Comparison of ENCODE assay signal across 30 cellular contexts in the genomic region with DNA sequence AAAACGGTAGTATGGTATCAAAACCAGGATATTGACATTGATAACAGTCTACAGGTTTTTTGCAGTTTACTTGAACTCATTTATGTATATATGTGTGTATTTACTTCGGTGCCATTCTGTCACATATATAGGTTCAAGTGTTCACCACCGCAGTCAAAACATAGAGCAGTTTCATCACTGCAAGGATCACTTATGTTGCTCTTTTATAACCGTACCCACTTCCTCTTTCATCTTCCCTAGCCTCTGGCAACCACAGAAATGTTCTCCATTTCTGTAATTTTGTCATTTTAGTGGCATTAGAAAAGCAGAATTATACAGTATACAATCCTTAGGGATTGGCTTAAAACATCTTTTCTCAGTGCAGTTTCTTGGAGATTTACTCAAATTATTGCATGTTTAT.
DNase-seq lines count a peak whose midpoint lies in the region; ATAC-seq and TF ChIP-seq lines count a peak whose summit lies in the region.
"Had no signal": no experiment of that assay in that cellular context is flagged by ENCODE, and none has a peak within 500 bp of the region (broad histone marks: within the 10 kb centered on the region; RNA-seq: fewer than 3 reads in every experiment).

No MANE protein-coding gene starts in this region.

- no peaks in the 10 kb centered on the region for H3K9me3 ChIP-seq in MM.1S (replicated peaks; ENCODE audit: insufficient read depth, low read length)
- no peaks in the 10 kb centered on the region for H3K9me3 ChIP-seq in BE2C
- no peaks in the 10 kb centered on the region for H3K9me3 ChIP-seq in body of pancreas
- H3K9me3 ChIP-seq: gastrocnemius medialis, HAP-1, right atrium auricular region, upper lobe of left lung had no signal

- H3K9ac ChIP-seq in MM.1S (ENCODE audit: low read length), result no peak overlapping the region

- ATAC-seq in GM18519 (IDR thresholded peaks at IDR 0.05; ENCODE audit: low FRiP score, unreplicated experiment) (peak; percentile 90), GM21786 (IDR thresholded peaks at IDR 0.05; ENCODE audit: unreplicated experiment) (peak; percentile 48), body of pancreas (no peak)
- ATAC-seq: activated CD4-positive, alpha-beta T cell treated with anti-CD3 and anti-CD28 coated beads for 36 hours; activated naive CD4-positive, alpha-beta T cell treated with anti-CD3 and anti-CD28 coated beads, Interleukin-2, amount 50 U/mL, for 72 hours; gastrocnemius medialis; PC-3; Right ventricle myocardium inferior had no signal

- H3K4me2 ChIP-seq in MM.1S (ENCODE audit: low read depth, low read length), result no peak overlapping the region

- H3K79me2 ChIP-seq in MM.1S (ENCODE audit: low read length), result no peaks in the 10 kb centered on the region

- H3K9me2 ChIP-seq in MM.1S (replicated peaks; ENCODE audit: insufficient read depth, low read length), result no peaks in the 10 kb centered on the region

- H3K36me3 ChIP-seq in MM.1S (replicated peaks; ENCODE audit: insufficient read depth, low read length) (no peaks in the 10 kb centered on the region), BE2C (no peaks in the 10 kb centered on the region), body of pancreas (replicated peaks in 1 of 2; ENCODE audit: insufficient read depth in 1 of 2, low read depth in 2 of 2) (no peaks in the 10 kb centered on the region)
- H3K36me3 ChIP-seq: gastrocnemius medialis, HAP-1, right atrium auricular region, upper lobe of left lung had no signal

- TF ChIP-seq CTCF in MM.1S (IDR thresholded peaks at IDR 0.05; ENCODE audit: low read length) (no peak), BE2C (IDR thresholded peaks at IDR 0.05; ENCODE audit: low read depth, low read length) (no peak), body of pancreas (IDR thresholded peaks at IDR 0.05) (no peak)

- no peak overlapping the region for H3K27ac ChIP-seq in MM.1S (ENCODE audit: low read length)
- H3K27ac ChIP-seq in body of pancreas, result no peak overlapping the region
- H3K27ac ChIP-seq: gastrocnemius medialis, right atrium auricular region, upper lobe of left lung, VCaP had no signal

- DNase-seq in MM.1S, result peak; percentile 22
- DNase-seq in SIG-M5 (lab: John Stamatoyannopoulos, UW), result peak; percentile 7
- no peak for DNase-seq in BE2C
- no peak for DNase-seq in DMS 273 treated with DMSO at 0.1 percent for 48 hours (lab: John Stamatoyannopoulos, UW)
- no peak for DNase-seq in body of pancreas
- no peak for DNase-seq in dermis blood vessel endothelial cell
- DNase-seq: activated CD4-positive, alpha-beta T cell treated with anti-CD3 and anti-CD28 coated beads for 36 hours; activated effector memory CD4-positive, alpha-beta T cell treated with Interleukin-2 at 50 U/mL for 16 hours; C1 segment of cervical spinal cord; COR-L47; gastrocnemius medialis; kidney; midbrain; naive B cell; NCI-H1436; NCI-H2107; NCI-H446 treated with DMSO at 0.1 percent for 48 hours; NCI-H774; PC-3; posterior cingulate gyrus; small intestine; stimulated activated naive CD4-positive, alpha-beta T cell; upper lobe of left lung had no signal

- intact Hi-C loops in body of pancreas (cut with DNase I), result no loop called here

- no peak for TF ChIP-seq POLR2A in body of pancreas (IDR thresholded peaks at IDR 0.05)

- no peaks in the 10 kb centered on the region for H3K27me3 ChIP-seq in MM.1S (replicated peaks; ENCODE audit: insufficient read depth, low read length)
- peaks cover under 1% of the 10 kb centered on the region; the same call in 1 of the 2 replicates for H3K27me3 ChIP-seq in BE2C
- H3K27me3 ChIP-seq in body of pancreas, result no peaks in the 10 kb centered on the region
- H3K27me3 ChIP-seq: gastrocnemius medialis, right atrium auricular region, upper lobe of left lung had no signal

- H3F3A ChIP-seq in MM.1S (ENCODE audit: insufficient read depth, low read length), result no peaks in the 10 kb centered on the region

- no peaks in the 10 kb centered on the region for H4K20me1 ChIP-seq in MM.1S (ENCODE audit: insufficient read depth, low read length)

- no peak overlapping the region for H2AFZ ChIP-seq in MM.1S (ENCODE audit: low read length)

- no peak overlapping the region for H3K4me3 ChIP-seq in MM.1S (ENCODE audit: low read length)
- H3K4me3 ChIP-seq in BE2C (ENCODE audit: low read depth, low read length), result no peak overlapping the region
- no peak overlapping the region for H3K4me3 ChIP-seq in body of pancreas
- H3K4me3 ChIP-seq: gastrocnemius medialis, HAP-1, right atrium auricular region, upper lobe of left lung had no signal

- WGBS in body of pancreas, 2 donors, result 61 to 64% methylated on average over 4 of the region's 4 CpGs

- H3K4me1 ChIP-seq in MM.1S (ENCODE audit: low read length) (no peaks in the 10 kb centered on the region), BE2C (no peaks in the 10 kb centered on the region), body of pancreas (no peaks in the 10 kb centered on the region)
- H3K4me1 ChIP-seq: gastrocnemius medialis, HAP-1, right atrium auricular region, upper lobe of left lung had no signal

Comparison
In these comparisons a context has a peak if more than half of its experiments do, and no peak if none do; other contexts are left out.
1. DNase-seq: peak in MM.1S (single experiment) and SIG-M5 (single experiment); none in BE2C (single experiment), DMS 273 treated with DMSO at 0.1 percent for 48 hours (single experiment), body of pancreas (0 of 4) and dermis blood vessel endothelial cell (single experiment).